In genomic region chr5:179595916-179596315, GRCh38 we compare ENCODE assay signal across 19 cellular contexts.
"Had no signal": no experiment of that assay in that cellular context is flagged by ENCODE, and none has a peak within 500 bp of the region (broad histone marks: within the 10 kb centered on the region; RNA-seq: fewer than 3 reads in every experiment).

No MANE protein-coding gene starts in this region.

- H3K4me3 Mint-ChIP-seq: effector memory CD8-positive, alpha-beta T cell; natural killer cell; stimulated activated naive B cell treated with anti-CD40 and anti-IgM and Interleukin-4, amounts not matched to agents 10 μg/mL and 1 μg/mL and 100 μg/mL, for 72 hours; T-helper 1 cell treated with Interleukin-12 subunit alpha and Interleukin-12 subunit beta and Interleukin-4 antibody, amounts not matched to agents 30 μg/mL and 1 μg/mL, for 36 hours had no signal

- H3K9me3 ChIP-seq: left ventricle myocardium inferior, mucosa of descending colon, tibial artery, uterus had no signal

- ATAC-seq: activated naive CD4-positive, alpha-beta T cell treated with anti-CD3 and anti-CD28 coated beads, Interleukin-2, amount 50 U/mL, for 72 hours; effector memory CD8-positive, alpha-beta T cell; mucosa of descending colon; natural killer cell; stimulated activated naive B cell treated with anti-CD40 and anti-IgM and Interleukin-4, amounts not matched to agents 10 μg/mL and 1 μg/mL and 100 μg/mL, for 72 hours had no signal

- H3K36me3 ChIP-seq: uterus had no signal

- H3K4me1 ChIP-seq: left ventricle myocardium inferior, tibial artery, uterus had no signal

- FAIRE-seq: bronchial epithelial cell had no signal

- H3K9me3 Mint-ChIP-seq: activated naive CD4-positive, alpha-beta T cell treated with anti-CD3 and anti-CD28 coated beads, Interleukin-2, amount 50 U/mL, for 72 hours; effector memory CD8-positive, alpha-beta T cell; natural killer cell; stimulated activated naive B cell treated with anti-CD40 and anti-IgM and Interleukin-4, amounts not matched to agents 10 μg/mL and 1 μg/mL and 100 μg/mL, for 72 hours; T-helper 1 cell treated with Interleukin-12 subunit alpha and Interleukin-12 subunit beta and Interleukin-4 antibody, amounts not matched to agents 30 μg/mL and 1 μg/mL, for 36 hours had no signal

- H3K27ac Mint-ChIP-seq: activated naive CD4-positive, alpha-beta T cell treated with anti-CD3 and anti-CD28 coated beads, Interleukin-2, amount 50 U/mL, for 72 hours; effector memory CD8-positive, alpha-beta T cell; natural killer cell; stimulated activated naive B cell treated with anti-CD40 and anti-IgM and Interleukin-4, amounts not matched to agents 10 μg/mL and 1 μg/mL and 100 μg/mL, for 72 hours; T-helper 1 cell treated with Interleukin-12 subunit alpha and Interleukin-12 subunit beta and Interleukin-4 antibody, amounts not matched to agents 30 μg/mL and 1 μg/mL, for 36 hours had no signal

- H3K27me3 ChIP-seq: tibial artery, uterus had no signal

- DNase-seq: activated CD4-positive, alpha-beta T cell treated with anti-CD3 and anti-CD28 coated beads, Interleukin-2, amount 50 U/mL, for 48 hours; activated effector memory CD4-positive, alpha-beta T cell treated with Interleukin-2 at 50 U/mL for 16 hours; amniotic stem cell; dermis blood vessel endothelial cell; effector memory CD8-positive, alpha-beta T cell; glutamatergic neuron; hypothalamus; left ventricle myocardium inferior; mucosa of descending colon; natural killer cell; nucleus accumbens; stimulated activated CD4-positive, alpha-beta T cell treated with anti-CD3 and anti-CD28 coated beads, Interleukin-2, amount 100 ng/mL, for 48 hours; stimulated activated naive B cell treated with anti-CD40 and anti-IgM and Interleukin-4, amounts not matched to agents 10 μg/mL and 1 μg/mL and 100 μg/mL, for 72 hours; tibial artery; uterus; WERI-Rb-1 had no signal

- H3K4me3 ChIP-seq: left ventricle myocardium inferior, mucosa of descending colon, tibial artery, uterus had no signal

- H3K27ac ChIP-seq: left ventricle myocardium inferior, tibial artery, uterus, WERI-Rb-1 had no signal

- H3K27me3 Mint-ChIP-seq: effector memory CD8-positive, alpha-beta T cell; stimulated activated naive B cell treated with anti-CD40 and anti-IgM and Interleukin-4, amounts not matched to agents 10 μg/mL and 1 μg/mL and 100 μg/mL, for 72 hours had no signal

- H3K4me1 Mint-ChIP-seq: natural killer cell had no signal
